In the genomic region with DNA sequence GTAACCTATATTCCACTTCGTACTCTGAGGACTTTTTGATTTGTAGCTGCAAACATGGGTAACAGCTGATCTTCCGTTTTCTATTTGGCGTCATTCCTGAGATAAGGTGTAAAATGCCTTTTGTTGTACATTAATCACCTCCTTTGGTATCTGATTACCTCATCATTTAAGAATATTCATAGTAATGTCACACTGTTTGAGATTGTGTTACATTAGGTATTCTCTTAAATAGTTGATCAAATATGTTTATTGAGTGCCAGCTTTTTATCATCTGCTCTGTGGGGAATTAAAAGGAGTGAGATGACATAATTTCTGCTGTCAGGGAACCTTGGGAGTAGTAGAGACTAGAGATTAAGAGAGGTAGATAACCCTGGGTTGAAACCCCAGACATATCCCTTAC, we compare ENCODE assay signal across 22 cellular contexts. TPM values are rescaled to one million over a fixed set of nuclear protein-coding genes. Genes with fewer than 3 reads are reported as not detected.
"Had no signal": no experiment of that assay in that cellular context is flagged by ENCODE, and none has a peak within 500 bp of the region (broad histone marks: within the 10 kb centered on the region; RNA-seq: fewer than 3 reads in every experiment).

No MANE protein-coding gene starts in this region.

- H3K9me3 ChIP-seq: adrenal gland, mucosa of descending colon, sigmoid colon, spleen, thoracic aorta, upper lobe of right lung had no signal

- ATAC-seq: activated naive CD4-positive, alpha-beta T cell treated with anti-CD3 and anti-CD28 coated beads, Interleukin-2, amount 50 U/mL, for 72 hours; foreskin keratinocyte; left ventricle myocardium superior; mucosa of descending colon; naive thymus-derived CD4-positive, alpha-beta T cell; stimulated activated memory B cell treated with anti-CD40 and anti-IgM and Interleukin-4, amounts not matched to agents 10 μg/mL and 1 μg/mL and 100 μg/mL, for 72 hours; upper lobe of right lung had no signal

- H3K4me3 Mint-ChIP-seq: activated CD4-positive, alpha-beta memory T cell treated with anti-CD3 and anti-CD28 coated beads for 36 hours; activated T-helper 1 cell treated with anti-CD3 and anti-CD28 coated beads, Interleukin-12 subunit alpha, Interleukin-12 subunit beta, Interleukin-2, Interleukin-4 antibody, amounts not matched to agents 30 ng/mL and 10 ng/mL and 1 ng/mL, durations not matched to agents 14 hours and 24 hours and 36 hours; naive thymus-derived CD4-positive, alpha-beta T cell; stimulated activated memory B cell treated with anti-CD40 and anti-IgM and Interleukin-4, amounts not matched to agents 10 μg/mL and 1 μg/mL and 100 μg/mL, for 72 hours; T-helper 2 cell treated with Interferon-gamma antibody and Interleukin-4, amounts not matched to agents 5 μg/mL and 100 μg/mL, for 36 hours had no signal

- H3K9me3 Mint-ChIP-seq: activated CD4-positive, alpha-beta memory T cell treated with anti-CD3 and anti-CD28 coated beads for 36 hours; activated naive CD4-positive, alpha-beta T cell treated with anti-CD3 and anti-CD28 coated beads, Interleukin-2, amount 50 U/mL, for 72 hours; activated T-helper 1 cell treated with anti-CD3 and anti-CD28 coated beads, Interleukin-12 subunit alpha, Interleukin-12 subunit beta, Interleukin-2, Interleukin-4 antibody, amounts not matched to agents 30 ng/mL and 10 ng/mL and 1 ng/mL, durations not matched to agents 14 hours and 24 hours and 36 hours; stimulated activated memory B cell treated with anti-CD40 and anti-IgM and Interleukin-4, amounts not matched to agents 10 μg/mL and 1 μg/mL and 100 μg/mL, for 72 hours; T-helper 2 cell treated with Interferon-gamma antibody and Interleukin-4, amounts not matched to agents 5 μg/mL and 100 μg/mL, for 36 hours had no signal

- H3K4me1 ChIP-seq: foreskin keratinocyte had no signal

- DNase-seq: activated CD4-positive, alpha-beta memory T cell treated with anti-CD3 and anti-CD28 coated beads for 36 hours; activated gamma-delta T cell treated with Interleukin-2 at 50 U/mL for 16 hours; activated T-cell treated with anti-CD3 and anti-CD28 coated beads for 4 hours; adrenal gland; caudate nucleus; foreskin keratinocyte; hypothalamus; left ventricle myocardium superior; mucosa of descending colon; naive thymus-derived CD4-positive, alpha-beta T cell; nucleus accumbens; sigmoid colon; spleen; stimulated activated CD4-positive, alpha-beta T cell treated with anti-CD3 and anti-CD28 coated beads, Interleukin-4, amount 100 ng/mL, for 4 hours; upper lobe of right lung had no signal

- H3K4me3 ChIP-seq: adrenal gland, mucosa of descending colon, sigmoid colon, spleen, thoracic aorta, upper lobe of right lung had no signal

- H3K36me3 Mint-ChIP-seq: activated CD4-positive, alpha-beta memory T cell treated with anti-CD3 and anti-CD28 coated beads for 36 hours; naive thymus-derived CD4-positive, alpha-beta T cell had no signal

- H3K36me3 ChIP-seq: adrenal gland, sigmoid colon, spleen, thoracic aorta, upper lobe of right lung had no signal

- H3K27ac Mint-ChIP-seq: activated CD4-positive, alpha-beta memory T cell treated with anti-CD3 and anti-CD28 coated beads for 36 hours; activated naive CD4-positive, alpha-beta T cell treated with anti-CD3 and anti-CD28 coated beads, Interleukin-2, amount 50 U/mL, for 72 hours; activated T-helper 1 cell treated with anti-CD3 and anti-CD28 coated beads, Interleukin-12 subunit alpha, Interleukin-12 subunit beta, Interleukin-2, Interleukin-4 antibody, amounts not matched to agents 30 ng/mL and 10 ng/mL and 1 ng/mL, durations not matched to agents 14 hours and 24 hours and 36 hours; naive thymus-derived CD4-positive, alpha-beta T cell; stimulated activated memory B cell treated with anti-CD40 and anti-IgM and Interleukin-4, amounts not matched to agents 10 μg/mL and 1 μg/mL and 100 μg/mL, for 72 hours; T-helper 2 cell treated with Interferon-gamma antibody and Interleukin-4, amounts not matched to agents 5 μg/mL and 100 μg/mL, for 36 hours had no signal

- FAIRE-seq: keratinocyte, TTC549 had no signal

- H3K27ac ChIP-seq: adrenal gland, foreskin keratinocyte, sigmoid colon, spleen, thoracic aorta, upper lobe of right lung had no signal

RNA-seq across cellular contexts. Expression of a gene that starts 5.9 kb away (rescaled TPM):
- total RNA-seq: activated CD4-positive, alpha-beta memory T cell treated with anti-CD3 and anti-CD28 coated beads for 36 hours; activated T-helper 1 cell treated with anti-CD3 and anti-CD28 coated beads, Interleukin-12 subunit alpha, Interleukin-12 subunit beta, Interleukin-2, Interleukin-4 antibody, amounts not matched to agents 30 ng/mL and 10 ng/mL and 1 ng/mL, durations not matched to agents 14 hours and 24 hours and 36 hours had no signal
